16 cellular contexts compared by ENCODE assay signal in the genomic region with DNA sequence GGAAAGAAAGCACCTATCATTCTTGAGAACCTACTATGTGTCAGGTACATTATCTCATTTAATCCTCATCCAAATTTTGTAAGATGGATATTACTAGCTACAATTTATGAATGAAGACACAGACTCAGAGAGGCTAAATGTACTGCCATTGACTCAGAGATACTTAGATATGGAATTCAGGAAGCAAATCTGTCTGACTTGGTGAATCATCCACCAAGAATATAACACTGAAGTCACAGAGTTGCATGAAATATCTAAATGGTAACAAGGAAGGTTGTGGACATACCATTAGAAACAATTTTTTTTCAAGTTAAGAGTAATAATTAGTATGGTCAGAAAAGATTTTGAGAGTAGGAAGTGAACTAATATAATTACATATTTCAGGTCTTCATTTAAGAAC. TPM values are rescaled to one million over a fixed set of nuclear protein-coding genes. Genes with fewer than 3 reads are reported as not detected.
DNase-seq lines count a peak whose midpoint lies in the region; ATAC-seq and TF ChIP-seq lines count a peak whose summit lies in the region.
"Had no signal": no experiment of that assay in that cellular context is flagged by ENCODE, and none has a peak within 500 bp of the region (broad histone marks: within the 10 kb centered on the region; RNA-seq: fewer than 3 reads in every experiment).

No MANE protein-coding gene starts in this region.

- TF ChIP-seq CTCF in MCF 10A (IDR thresholded peaks at IDR 0.05; ENCODE audit: unreplicated experiment) = no peak
- TF ChIP-seq CTCF in breast epithelium (IDR thresholded peaks at IDR 0.05) = no peak
- TF ChIP-seq CTCF in fibroblast of villous mesenchyme (IDR thresholded peaks at IDR 0.05; ENCODE audit: insufficient read depth, low read depth, low read length) = no peak
- TF ChIP-seq CTCF in uterus (IDR thresholded peaks at IDR 0.05) = no peak
- TF ChIP-seq CTCF in nephron progenitor cell (IDR thresholded peaks at IDR 0.05) = no peak

- POLR2A ChIA-PET in MCF 10A (lab: Yijun Ruan, JAX) = interaction anchor here (0.5 kb wide), 1 partner anchor 51 kb away, joined by 3 read pairs; no protein-coding TSS in a partner anchor
- POLR2A ChIA-PET in T-cell (lab: Charles Lee) = no interaction called here

- no peaks in the 10 kb centered on the region for H3K36me3 ChIP-seq in breast epithelium
- H3K36me3 ChIP-seq in uterus = no peaks in the 10 kb centered on the region
- H3K36me3 ChIP-seq: left ventricle myocardium inferior had no signal

- TF ChIP-seq POLR2A in breast epithelium (IDR thresholded peaks at IDR 0.05) (no peak), uterus (IDR thresholded peaks at IDR 0.05) (no peak)

- H3K27me3 Mint-ChIP-seq in MCF 10A (ENCODE audit: insufficient read depth, unreplicated experiment) = no peaks in the 10 kb centered on the region
- peaks cover 11 to 22% of the 10 kb centered on the region in 2 donors for H3K27me3 Mint-ChIP-seq in T-cell
- H3K27me3 Mint-ChIP-seq in nephron progenitor cell (ENCODE audit: low read depth, poor library complexity) = peaks cover 9% of the 10 kb centered on the region

- H3K27ac ChIP-seq in breast epithelium (no peak overlapping the region), uterus (no peak overlapping the region)
- H3K27ac ChIP-seq: left ventricle myocardium inferior had no signal

- DNase-seq in MCF 10A (ENCODE audit: unreplicated experiment) (peak; percentile 33), breast epithelium (ENCODE audit: low spot score in 2 of 2) (no peak), fibroblast of villous mesenchyme (ENCODE audit: low read depth) (peak; percentile 71), T-cell (no peak), uterus (no peak), nephron progenitor cell (no peak)
- DNase-seq: activated T-cell treated with anti-CD3 and anti-CD28 coated beads, Interleukin-2, amount 50 U/mL, for 72 hours; H7; KG1; left ventricle myocardium inferior; stimulated activated CD4-positive, alpha-beta T cell treated with anti-CD3 and anti-CD28 coated beads, Interleukin-2, amount 100 ng/mL, for 48 hours had no signal

- CTCF ChIA-PET in MCF 10A (lab: Yijun Ruan, JAX) (interaction anchor here (1.2 kb wide), 1 partner anchor 21 kb away, joined by 4 read pairs; no protein-coding TSS in a partner anchor), T-cell (lab: Charles Lee) (no interaction called here)

- H3K27me3 ChIP-seq in breast epithelium (no peaks in the 10 kb centered on the region), uterus (no peaks in the 10 kb centered on the region)

- ATAC-seq in SK-N-SH treated with all-trans-retinoic acid at 6 μM for 48 hours (peak; percentile 95), GM18870 (IDR thresholded peaks at IDR 0.05; ENCODE audit: unreplicated experiment) (no peak), T-cell (replicated peaks in 1 of 4) (no peak)
- ATAC-seq: activated T-cell treated with anti-CD3 and anti-CD28 coated beads, Interleukin-2, amount 50 U/mL, for 72 hours had no signal

- no TSS peak for BruUV-seq in MCF 10A (replicated peaks; lab: Mats Ljungman, UMichigan)

- H3K4me1 Mint-ChIP-seq in MCF 10A (ENCODE audit: insufficient read depth, unreplicated experiment) (peaks cover 6% of the 10 kb centered on the region), T-cell (peaks cover 0 to 2% (median 0%) of the 10 kb centered on the region in 3 donors), nephron progenitor cell (no peaks in the 10 kb centered on the region)

- no peak overlapping the region for H3K27ac Mint-ChIP-seq in MCF 10A (ENCODE audit: low read depth, unreplicated experiment)
- H3K27ac Mint-ChIP-seq in T-cell = no peak overlapping the region
- H3K27ac Mint-ChIP-seq in nephron progenitor cell = no peak overlapping the region
- H3K27ac Mint-ChIP-seq: activated T-cell treated with anti-CD3 and anti-CD28 coated beads, Interleukin-2, amount 50 U/mL, for 72 hours; stimulated activated naive CD8-positive, alpha-beta T cell treated with anti-CD3 and anti-CD28 coated beads, Interleukin-15, Interleukin-2, amounts not matched to agents 100 ng/mL and 50 ng/mL, for 24 hours had no signal

- H3K4me3 ChIP-seq in breast epithelium (no peak overlapping the region), fibroblast of villous mesenchyme (ENCODE audit: low read depth, low read length) (no peak overlapping the region), uterus (no peak overlapping the region)
- H3K4me3 ChIP-seq: left ventricle myocardium inferior had no signal

- H3K36me3 Mint-ChIP-seq in MCF 10A (ENCODE audit: insufficient read depth, unreplicated experiment) (peaks cover 7% of the 10 kb centered on the region), T-cell (no peaks in the 10 kb centered on the region), nephron progenitor cell (ENCODE audit: low read depth) (peaks cover 5% of the 10 kb centered on the region)

- no peaks in the 10 kb centered on the region for H3K4me1 ChIP-seq in breast epithelium
- H3K4me1 ChIP-seq in uterus = no peaks in the 10 kb centered on the region
- H3K4me1 ChIP-seq: left ventricle myocardium inferior had no signal

- intact Hi-C loops in MCF 10A (cut with micrococcal nuclease) (no loop called here), breast epithelium (cut with DNase I; ENCODE audit: low total_unique reads) (no loop called here), uterus (cut with DNase I; ENCODE audit: low total_unique reads) (no loop called here)

- H3K4me3 Mint-ChIP-seq in MCF 10A (ENCODE audit: unreplicated experiment) = no peak overlapping the region
- no peak overlapping the region for H3K4me3 Mint-ChIP-seq in T-cell
- H3K4me3 Mint-ChIP-seq in nephron progenitor cell = no peak overlapping the region
- H3K4me3 Mint-ChIP-seq: activated T-cell treated with anti-CD3 and anti-CD28 coated beads, Interleukin-2, amount 50 U/mL, for 72 hours; stimulated activated naive CD8-positive, alpha-beta T cell treated with anti-CD3 and anti-CD28 coated beads, Interleukin-15, Interleukin-2, amounts not matched to agents 100 ng/mL and 50 ng/mL, for 24 hours had no signal

- H3K9me3 Mint-ChIP-seq in MCF 10A (ENCODE audit: unreplicated experiment) = peaks cover 14% of the 10 kb centered on the region
- peaks cover 5 to 14% (median 10%) of the 10 kb centered on the region in 3 donors for H3K9me3 Mint-ChIP-seq in T-cell
- H3K9me3 Mint-ChIP-seq in nephron progenitor cell = peaks cover 14% of the 10 kb centered on the region

- H3K9me3 ChIP-seq in breast epithelium = peaks cover 3 to 5% of the 10 kb centered on the region in 2 donors
- H3K9me3 ChIP-seq in uterus = no peaks in the 10 kb centered on the region

TF ChIP-seq in SK-N-SH treated with all-trans-retinoic acid at 6 μM for 48 hours, 23 proteins besides CTCF, POLR2A, EP300 and RAD21:
- peak; percentile 48; the same call in 1 of the 2 replicates for TF ChIP-seq ZNF8 (CRISPR knock-in tag; IDR thresholded peaks at IDR 0.05)
- no peak for TF ChIP-seq ZFP30 (CRISPR knock-in tag; IDR thresholded peaks at IDR 0.05)
- peak; percentile 49; the same call in 1 of the 2 replicates for TF ChIP-seq ISL1 (CRISPR knock-in tag; IDR thresholded peaks at IDR 0.05)
TF ChIP-seq in SK-N-SH treated with all-trans-retinoic acid at 6 μM for 48 hours: peak in this region for 2.

RNA-seq across cellular contexts. Expression of gene C2orf66, which starts 14.6 kb away (rescaled TPM):
- total RNA-seq in MCF 10A (2022) = 0.61 and 0.98 TPM in 2 replicates
- 1 to 10 TPM in 1 of 3 donors, not detected in 2; 1.2 TPM for total RNA-seq in breast epithelium
- total RNA-seq in fibroblast of villous mesenchyme = under 0.01 TPM in 1 of 2 replicates, not detected in the other
- total RNA-seq in T-cell = not detected
- total RNA-seq in uterus = under 1 TPM in 1 of 4 donors, not detected in 3; 0.21 TPM
- total RNA-seq: epithelial cell of proximal tubule, H7, left ventricle myocardium inferior, SK-MEL-5 had no signal

RNA-seq across cellular contexts. Expression of gene GTF3C3, which starts 24.3 kb away (rescaled TPM):
- total RNA-seq in MCF 10A (2022) = 37.2 and 59.3 TPM in 2 replicates
- 10 to 100 TPM; 27.5 to 57.4 (median 48.2) TPM for total RNA-seq in breast epithelium
- total RNA-seq in fibroblast of villous mesenchyme = 42.5 and 53.5 TPM in 2 replicates
- total RNA-seq in T-cell = 10 to 100 TPM; 29.8 to 40.4 (median 33.9) TPM
- total RNA-seq in uterus = 10 to 100 TPM; 17.4 to 76.9 (median 25.4) TPM

Comparison
In these comparisons a context has a peak if more than half of its experiments do, and no peak if none do; other contexts are left out.
1. DNase-seq: peak in MCF 10A (single experiment) and fibroblast of villous mesenchyme (single experiment); none in breast epithelium (0 of 2), T-cell (0 of 34), uterus (0 of 2) and nephron progenitor cell (single experiment).